Comparison of ENCODE assay signal across 21 cellular contexts in the genomic region with DNA sequence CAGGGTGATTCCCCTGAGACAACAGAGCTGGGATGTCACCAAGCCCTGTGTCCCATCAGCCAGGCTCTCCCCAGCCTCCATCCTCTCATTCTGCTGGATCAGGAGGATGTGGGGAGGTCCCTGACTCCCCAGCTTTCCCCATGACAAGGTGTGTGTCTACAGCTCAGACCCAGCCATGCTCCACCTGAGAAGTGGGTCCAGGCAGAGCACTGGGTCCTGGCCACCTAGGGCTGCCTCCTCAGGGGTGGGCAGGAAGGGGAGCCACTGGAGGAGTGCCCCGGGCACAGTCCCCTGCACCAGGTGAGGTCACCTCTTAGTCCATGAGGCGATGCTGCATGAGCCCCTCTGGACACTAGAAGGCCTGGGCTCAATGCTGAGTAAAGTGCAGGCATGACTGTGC. TPM values are rescaled to one million over a fixed set of nuclear protein-coding genes. Genes with fewer than 3 reads are reported as not detected.
DNase-seq lines count a peak whose midpoint lies in the region; ATAC-seq and TF ChIP-seq lines count a peak whose summit lies in the region.
"Had no signal": no experiment of that assay in that cellular context is flagged by ENCODE, and none has a peak within 500 bp of the region (broad histone marks: within the 10 kb centered on the region; RNA-seq: fewer than 3 reads in every experiment).

No MANE protein-coding gene starts in this region.

- no peak for DNase-seq in activated naive CD8-positive, alpha-beta T cell treated with anti-CD3 and anti-CD28 coated beads, Interleukin-2, amount 10 ng/mL, durations not matched to agents 7 days and 5 days
- no peak for DNase-seq in activated naive CD8-positive, alpha-beta T cell treated with anti-CD3 and anti-CD28 coated beads, Interleukin-2, amount 50 U/mL, for 24 hours
- DNase-seq in T-cell (no peak), lower lobe of right lung (no peak), upper lobe of right lung (peak; percentile 48), mucosa of descending colon (no peak), left ventricle myocardium inferior (no peak)
- DNase-seq: activated CD4-positive, alpha-beta T cell treated with anti-CD3 and anti-CD28 coated beads for 1 hour; activated CD8-positive, alpha-beta memory T cell treated with anti-CD3 and anti-CD28 coated beads, Interleukin-2, amount 50 U/mL, for 48 hours; activated gamma-delta T cell treated with Interleukin-2 at 50 U/mL for 16 hours; aorta; dorsolateral prefrontal cortex; NCI-H1694 treated with DMSO at 0.1 percent for 48 hours; NCI-H526 treated with DMSO at 0.1 percent for 48 hours; stimulated activated naive CD4-positive, alpha-beta T cell treated with Interleukin-2 at 50 U/mL for 16 hours had no signal

- H3K4me3 ChIP-seq in lower lobe of right lung: no peak overlapping the region
- no peak overlapping the region for H3K4me3 ChIP-seq in upper lobe of right lung
- H3K4me3 ChIP-seq in mucosa of descending colon: no peak overlapping the region
- H3K4me3 ChIP-seq in left ventricle myocardium inferior: no peak overlapping the region
- H3K4me3 ChIP-seq: dorsolateral prefrontal cortex, HAP-1, skin epidermis had no signal

- H3K27ac ChIP-seq in lower lobe of right lung (peak overlapping the region; percentile 86), upper lobe of right lung (no peak overlapping the region), left ventricle myocardium inferior (replicated peaks) (no peak overlapping the region)
- H3K27ac ChIP-seq: epithelial cell of prostate had no signal

- POLR2A ChIA-PET in activated naive CD8-positive, alpha-beta T cell treated with anti-CD3 and anti-CD28 coated beads, Interleukin-2, amount 10 ng/mL, durations not matched to agents 7 days and 5 days (lab: Charles Lee): interaction anchor here (1.2 to 5.8 kb wide), 6 partner anchors 8 to 47 kb away, joined by 3 to 46 read pairs (median 28); no protein-coding TSS in a partner anchor
- POLR2A ChIA-PET in T-cell (lab: Charles Lee): no interaction called here

- H3K9me3 ChIP-seq in lower lobe of right lung (no peaks in the 10 kb centered on the region), upper lobe of right lung (no peaks in the 10 kb centered on the region), mucosa of descending colon (no peaks in the 10 kb centered on the region), left ventricle myocardium inferior (replicated peaks) (no peaks in the 10 kb centered on the region)
- H3K9me3 ChIP-seq: HAP-1 had no signal

- H3K36me3 ChIP-seq in lower lobe of right lung (peaks cover 6% of the 10 kb centered on the region), upper lobe of right lung (no peaks in the 10 kb centered on the region), mucosa of descending colon (ENCODE audit: low read depth) (no peaks in the 10 kb centered on the region), left ventricle myocardium inferior (no peaks in the 10 kb centered on the region)
- H3K36me3 ChIP-seq: HAP-1 had no signal

- H3K4me3 Mint-ChIP-seq in activated naive CD8-positive, alpha-beta T cell treated with anti-CD3 and anti-CD28 coated beads, Interleukin-2, amount 10 ng/mL, durations not matched to agents 7 days and 5 days: peak overlapping the region; percentile 19
- no peak overlapping the region for H3K4me3 Mint-ChIP-seq in activated naive CD8-positive, alpha-beta T cell treated with anti-CD3 and anti-CD28 coated beads, Interleukin-2, amount 50 U/mL, for 24 hours
- peak overlapping the region in 1 of 3 donors; percentile 96 for H3K4me3 Mint-ChIP-seq in T-cell
- H3K4me3 Mint-ChIP-seq: CD4-positive, CD25-positive, alpha-beta regulatory T cell had no signal

- no peaks in the 10 kb centered on the region for H3K9me3 Mint-ChIP-seq in activated naive CD8-positive, alpha-beta T cell treated with anti-CD3 and anti-CD28 coated beads, Interleukin-2, amount 10 ng/mL, durations not matched to agents 7 days and 5 days
- H3K9me3 Mint-ChIP-seq in activated naive CD8-positive, alpha-beta T cell treated with anti-CD3 and anti-CD28 coated beads, Interleukin-2, amount 50 U/mL, for 24 hours: no peaks in the 10 kb centered on the region
- H3K9me3 Mint-ChIP-seq in T-cell: no peaks in the 10 kb centered on the region
- H3K9me3 Mint-ChIP-seq: CD4-positive, CD25-positive, alpha-beta regulatory T cell had no signal

- H3K27me3 ChIP-seq in lower lobe of right lung (ENCODE audit: low read depth) (peaks cover 1% of the 10 kb centered on the region), upper lobe of right lung (no peaks in the 10 kb centered on the region), left ventricle myocardium inferior (ENCODE audit: low read depth) (peaks cover 3% of the 10 kb centered on the region)

- ATAC-seq in activated naive CD8-positive, alpha-beta T cell treated with anti-CD3 and anti-CD28 coated beads, Interleukin-2, amount 10 ng/mL, durations not matched to agents 7 days and 5 days (ENCODE audit: low read depth): no peak
- no peak for ATAC-seq in activated naive CD8-positive, alpha-beta T cell treated with anti-CD3 and anti-CD28 coated beads, Interleukin-2, amount 50 U/mL, for 24 hours
- ATAC-seq in T-cell (replicated peaks in 1 of 4) (no peak), lower lobe of right lung (no peak), upper lobe of right lung (no peak), mucosa of descending colon (no peak), HG03196 (IDR thresholded peaks at IDR 0.05; ENCODE audit: unreplicated experiment) (no peak)
- ATAC-seq: SK-N-SH treated with all-trans-retinoic acid at 6 μM for 48 hours had no signal

- intact Hi-C loops in lower lobe of right lung (cut with DNase I) (no loop called here), upper lobe of right lung (cut with DNase I) (no loop called here), mucosa of descending colon (cut with DNase I, micrococcal nuclease) (no loop called here), left ventricle myocardium inferior (cut with micrococcal nuclease) (no loop called here)

- CTCF ChIA-PET in T-cell (lab: Charles Lee): no interaction called here

- peaks cover 11% of the 10 kb centered on the region for H3K36me3 Mint-ChIP-seq in activated naive CD8-positive, alpha-beta T cell treated with anti-CD3 and anti-CD28 coated beads, Interleukin-2, amount 10 ng/mL, durations not matched to agents 7 days and 5 days
- H3K36me3 Mint-ChIP-seq in activated naive CD8-positive, alpha-beta T cell treated with anti-CD3 and anti-CD28 coated beads, Interleukin-2, amount 50 U/mL, for 24 hours (ENCODE audit: low read depth): no peaks in the 10 kb centered on the region
- H3K36me3 Mint-ChIP-seq in T-cell: no peaks in the 10 kb centered on the region
- H3K36me3 Mint-ChIP-seq: CD4-positive, CD25-positive, alpha-beta regulatory T cell had no signal

- peak overlapping the region; percentile 98 for H3K27ac Mint-ChIP-seq in activated naive CD8-positive, alpha-beta T cell treated with anti-CD3 and anti-CD28 coated beads, Interleukin-2, amount 10 ng/mL, durations not matched to agents 7 days and 5 days
- H3K27ac Mint-ChIP-seq in activated naive CD8-positive, alpha-beta T cell treated with anti-CD3 and anti-CD28 coated beads, Interleukin-2, amount 50 U/mL, for 24 hours: no peak overlapping the region
- peak overlapping the region; percentile 99 for H3K27ac Mint-ChIP-seq in T-cell

- peaks cover 73% of the 10 kb centered on the region for H3K4me1 Mint-ChIP-seq in activated naive CD8-positive, alpha-beta T cell treated with anti-CD3 and anti-CD28 coated beads, Interleukin-2, amount 10 ng/mL, durations not matched to agents 7 days and 5 days
- H3K4me1 Mint-ChIP-seq in activated naive CD8-positive, alpha-beta T cell treated with anti-CD3 and anti-CD28 coated beads, Interleukin-2, amount 50 U/mL, for 24 hours: peaks cover 52% of the 10 kb centered on the region
- H3K4me1 Mint-ChIP-seq in T-cell: peaks cover 64 to 88% (median 84%) of the 10 kb centered on the region in 3 donors

- H3K4me1 ChIP-seq in lower lobe of right lung: peaks cover 61% of the 10 kb centered on the region
- H3K4me1 ChIP-seq in upper lobe of right lung: peaks cover 42% of the 10 kb centered on the region
- peaks cover 11% of the 10 kb centered on the region for H3K4me1 ChIP-seq in mucosa of descending colon (ENCODE audit: low read depth)
- peaks cover 37% of the 10 kb centered on the region for H3K4me1 ChIP-seq in left ventricle myocardium inferior
- H3K4me1 ChIP-seq: HAP-1 had no signal

- TF ChIP-seq CTCF in lower lobe of right lung (IDR thresholded peaks at IDR 0.05) (no peak), upper lobe of right lung (IDR thresholded peaks at IDR 0.05) (no peak), mucosa of descending colon (IDR thresholded peaks at IDR 0.05) (no peak), left ventricle myocardium inferior (IDR thresholded peaks at IDR 0.05; ENCODE audit: borderline replicate concordance) (no peak)

- no peaks in the 10 kb centered on the region for H3K27me3 Mint-ChIP-seq in activated naive CD8-positive, alpha-beta T cell treated with anti-CD3 and anti-CD28 coated beads, Interleukin-2, amount 10 ng/mL, durations not matched to agents 7 days and 5 days
- no peaks in the 10 kb centered on the region for H3K27me3 Mint-ChIP-seq in activated naive CD8-positive, alpha-beta T cell treated with anti-CD3 and anti-CD28 coated beads, Interleukin-2, amount 50 U/mL, for 24 hours
- no peaks in the 10 kb centered on the region for H3K27me3 Mint-ChIP-seq in T-cell

RNA-seq across cellular contexts. Expression of a gene that starts 48.2 kb away (rescaled TPM):
- 10 to 100 TPM; 13.6 to 14.2 TPM for total RNA-seq in activated naive CD8-positive, alpha-beta T cell treated with anti-CD3 and anti-CD28 coated beads, Interleukin-2, amount 10 ng/mL, durations not matched to agents 7 days and 5 days
- total RNA-seq in T-cell: 10 to 100 TPM; 13.8 to 39.8 (median 16.1) TPM
- 222 TPM for total RNA-seq in lower lobe of right lung
- total RNA-seq in upper lobe of right lung: 128 TPM
- total RNA-seq in mucosa of descending colon: 10 to 100 TPM in 2 of 3 donors, 1 to 10 TPM in 1; 8.2 to 14.9 (median 14.3) TPM
- total RNA-seq in left ventricle myocardium inferior: 3.2 TPM
